In genomic region chr9:33161011-33161588, GRCh38 we compare ENCODE assay signal across 8 cellular contexts. TPM values are rescaled to one million over a fixed set of nuclear protein-coding genes. Genes with fewer than 3 reads are reported as not detected.
DNase-seq lines count a peak whose midpoint lies in the region; ATAC-seq and TF ChIP-seq lines count a peak whose summit lies in the region.

No MANE protein-coding gene starts in this region.

- H3K4me3 Mint-ChIP-seq in activated naive CD8-positive, alpha-beta T cell treated with anti-CD3 and anti-CD28 coated beads, Interleukin-2, amount 10 ng/mL, durations not matched to agents 7 days and 5 days = peak overlapping the region; percentile 48

- H3K4me3 ChIP-seq in right atrium auricular region (peak overlapping the region in 1 of 2 donors; percentile 12), skeletal muscle tissue (ENCODE audit: low read length in 3 of 3) (peak overlapping the region; percentile 1 to 51 (median 36))

- H3K9ac ChIP-seq in skeletal muscle tissue (ENCODE audit: low read depth in 1 of 3, low read length in 3 of 3) = peak overlapping the region; percentile 35 to 68 (median 52)

- H3K4me1 ChIP-seq in right atrium auricular region = peaks cover 0 to 87% of the 10 kb centered on the region in 2 donors
- H3K4me1 ChIP-seq in skeletal muscle tissue (ENCODE audit: control insufficient read depth in 3 of 3, insufficient read depth in 3 of 3, low read length in 3 of 3) = peaks cover 86 to 97% (median 88%) of the 10 kb centered on the region in 3 donors

- peaks cover 68% of the 10 kb centered on the region for H3K4me1 Mint-ChIP-seq in activated naive CD8-positive, alpha-beta T cell treated with anti-CD3 and anti-CD28 coated beads, Interleukin-2, amount 10 ng/mL, durations not matched to agents 7 days and 5 days

- no peaks in the 10 kb centered on the region for H3K27me3 Mint-ChIP-seq in activated naive CD8-positive, alpha-beta T cell treated with anti-CD3 and anti-CD28 coated beads, Interleukin-2, amount 10 ng/mL, durations not matched to agents 7 days and 5 days

- peak; percentile 53 for DNase-seq in activated naive CD4-positive, alpha-beta T cell treated with Interleukin-2 at 50 U/mL for 16 hours
- DNase-seq in activated naive CD4-positive, alpha-beta T cell treated with anti-CD3 and anti-CD28 coated beads, Interleukin-2, amount 50 U/mL, for 16 hours = no peak
- DNase-seq in NOMO-1 treated with DMSO at 0.1 percent for 48 hours (lab: John Stamatoyannopoulos, UW; ENCODE audit: unreplicated experiment) = peak; percentile 92
- DNase-seq in activated naive CD8-positive, alpha-beta T cell treated with anti-CD3 and anti-CD28 coated beads, Interleukin-2, amount 10 ng/mL, durations not matched to agents 7 days and 5 days = no peak
- DNase-seq in right atrium auricular region (ENCODE audit: low spot score) = peak; percentile 84
- no peak for DNase-seq in NCI-H1694 (lab: John Stamatoyannopoulos, UW)
- DNase-seq in activated CD4-positive, CD25-positive, alpha-beta regulatory T cell (lab: John Stamatoyannopoulos, UW) = no peak

- no peak for TF ChIP-seq CTCF in right atrium auricular region (IDR thresholded peaks at IDR 0.05)

- H3K27me3 ChIP-seq in right atrium auricular region (no peaks in the 10 kb centered on the region), skeletal muscle tissue (ENCODE audit: control insufficient read depth in 3 of 3, insufficient read depth in 3 of 3, low read length in 3 of 3) (no peaks in the 10 kb centered on the region)

- no peaks in the 10 kb centered on the region for H3K9me3 Mint-ChIP-seq in activated naive CD8-positive, alpha-beta T cell treated with anti-CD3 and anti-CD28 coated beads, Interleukin-2, amount 10 ng/mL, durations not matched to agents 7 days and 5 days

- peaks cover 4% of the 10 kb centered on the region for H3K36me3 Mint-ChIP-seq in activated naive CD8-positive, alpha-beta T cell treated with anti-CD3 and anti-CD28 coated beads, Interleukin-2, amount 10 ng/mL, durations not matched to agents 7 days and 5 days

- H3K9me3 ChIP-seq in right atrium auricular region (no peaks in the 10 kb centered on the region), skeletal muscle tissue (ENCODE audit: control insufficient read depth in 3 of 3, low read length in 3 of 3) (no peaks in the 10 kb centered on the region)

- H3K36me3 ChIP-seq in right atrium auricular region (no peaks in the 10 kb centered on the region), skeletal muscle tissue (ENCODE audit: control insufficient read depth in 3 of 3, insufficient read depth in 3 of 3, low read length in 3 of 3) (no peaks in the 10 kb centered on the region)

- peak overlapping the region; percentile 78 for H3K27ac Mint-ChIP-seq in activated naive CD8-positive, alpha-beta T cell treated with anti-CD3 and anti-CD28 coated beads, Interleukin-2, amount 10 ng/mL, durations not matched to agents 7 days and 5 days

- H3K27ac ChIP-seq in right atrium auricular region = peak overlapping the region; percentile 99
- peak overlapping the region; percentile 97 for H3K27ac ChIP-seq in skeletal muscle tissue (ENCODE audit: low read depth, low read length)

- ATAC-seq in activated naive CD8-positive, alpha-beta T cell treated with anti-CD3 and anti-CD28 coated beads, Interleukin-2, amount 10 ng/mL, durations not matched to agents 7 days and 5 days (ENCODE audit: low read depth) = peak; percentile 37

- POLR2A ChIA-PET in activated naive CD8-positive, alpha-beta T cell treated with anti-CD3 and anti-CD28 coated beads, Interleukin-2, amount 10 ng/mL, durations not matched to agents 7 days and 5 days (lab: Charles Lee) = no interaction called here

RNA-seq across cellular contexts. Expression of gene B4GALT1, which starts 6.0 kb away (rescaled TPM):
- 10 to 100 TPM; 34.6 to 35.7 TPM for total RNA-seq in activated naive CD8-positive, alpha-beta T cell treated with anti-CD3 and anti-CD28 coated beads, Interleukin-2, amount 10 ng/mL, durations not matched to agents 7 days and 5 days
- total RNA-seq in right atrium auricular region (10 to 100 TPM; 57.6 to 76.1 TPM), skeletal muscle tissue (14.1 TPM)

Comparison
In these comparisons a context has a peak if more than half of its experiments do, and no peak if none do; other contexts are left out.
1. DNase-seq: peak in activated naive CD4-positive, alpha-beta T cell treated with Interleukin-2 at 50 U/mL for 16 hours (single experiment), NOMO-1 treated with DMSO at 0.1 percent for 48 hours (single experiment) and right atrium auricular region (single experiment); none in activated naive CD4-positive, alpha-beta T cell treated with anti-CD3 and anti-CD28 coated beads, Interleukin-2, amount 50 U/mL, for 16 hours (single experiment), activated naive CD8-positive, alpha-beta T cell treated with anti-CD3 and anti-CD28 coated beads, Interleukin-2, amount 10 ng/mL, durations not matched to agents 7 days and 5 days (single experiment), NCI-H1694 (single experiment) and activated CD4-positive, CD25-positive, alpha-beta regulatory T cell (0 of 4).